ENCODE assay signal across 2 cellular contexts in the genomic region with DNA sequence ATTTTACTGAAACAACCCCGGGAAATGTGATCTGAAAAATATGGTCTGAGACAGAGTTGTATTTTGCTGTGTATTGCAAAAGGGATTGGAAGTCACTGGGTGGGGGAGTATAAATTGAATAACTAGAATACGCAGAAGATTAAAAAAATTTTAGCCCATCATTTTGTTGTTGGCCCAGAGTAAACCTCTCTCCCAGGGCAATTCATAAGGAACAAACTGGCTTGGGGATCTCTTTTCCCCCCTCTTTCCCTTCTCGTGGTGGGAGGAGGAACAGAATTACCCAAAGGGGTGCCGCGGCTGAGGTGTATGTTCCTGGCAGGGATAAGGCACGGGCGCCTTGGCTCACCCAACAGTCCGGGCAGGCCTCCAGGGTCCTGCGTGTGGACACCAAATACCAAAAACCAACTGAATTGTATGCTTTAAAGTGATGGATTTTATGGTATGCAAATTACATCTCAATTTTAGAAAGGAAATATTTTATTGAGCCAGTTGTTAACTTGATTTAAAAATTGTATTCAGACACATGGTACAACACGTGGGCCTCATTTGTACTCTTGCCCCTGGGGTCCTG.
TF ChIP-seq lines count a peak whose summit lies in the region.

No MANE protein-coding gene starts in this region.

TF ChIP-seq in HCT116, 20 proteins besides CTCF, POLR2A, EP300 and RAD21 (continued from another document):
- TF ChIP-seq ZBTB33 (IDR thresholded peaks at IDR 0.05; ENCODE audit: extremely low read depth, insufficient replicate concordance, low read length) (no peak), POLR2AphosphoS5 (IDR thresholded peaks at IDR 0.05; ENCODE audit: low read depth, low read length) (no peak), SP1 (IDR thresholded peaks at IDR 0.05; ENCODE audit: low read depth) (no peak), YY1 (IDR thresholded peaks at IDR 0.05; ENCODE audit: extremely low read depth, insufficient replicate concordance, low read depth, low read length) (no peak), CBX3 (IDR thresholded peaks at IDR 0.05; ENCODE audit: low read depth) (no peak), ZFX (IDR thresholded peaks at IDR 0.05) (no peak), ZNF274 (IDR thresholded peaks at IDR 0.05; ENCODE audit: low read depth, low read length) (no peak), TCF7L2 (IDR thresholded peaks at IDR 0.05; ENCODE audit: borderline replicate concordance, extremely low read depth, insufficient read depth, insufficient read length) (no peak), EZH2 (IDR thresholded peaks at IDR 0.05) (no peak), CEBPB (IDR thresholded peaks at IDR 0.05; ENCODE audit: low read depth) (no peak), REST (IDR thresholded peaks at IDR 0.05; ENCODE audit: low read depth) (no peak), EGR1 (IDR thresholded peaks at IDR 0.05; ENCODE audit: low read depth) (no peak), EZH2phosphoT487 (IDR thresholded peaks at IDR 0.05; ENCODE audit: borderline replicate concordance) (no peak), SRF (IDR thresholded peaks at IDR 0.05; ENCODE audit: low read depth) (no peak), FOSL1 (IDR thresholded peaks at IDR 0.05; ENCODE audit: low read depth) (no peak), SIN3A (IDR thresholded peaks at IDR 0.05; ENCODE audit: low read depth) (no peak)
- TF ChIP-seq, protein P1, sequence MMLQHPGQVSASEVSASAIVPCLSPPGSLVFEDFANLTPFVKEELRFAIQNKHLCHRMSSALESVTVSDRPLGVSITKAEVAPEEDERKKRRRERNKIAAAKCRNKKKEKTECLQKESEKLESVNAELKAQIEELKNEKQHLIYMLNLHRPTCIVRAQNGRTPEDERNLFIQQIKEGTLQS (IDR thresholded peaks at IDR 0.05) = no peak
- TF ChIP-seq, protein P2, sequence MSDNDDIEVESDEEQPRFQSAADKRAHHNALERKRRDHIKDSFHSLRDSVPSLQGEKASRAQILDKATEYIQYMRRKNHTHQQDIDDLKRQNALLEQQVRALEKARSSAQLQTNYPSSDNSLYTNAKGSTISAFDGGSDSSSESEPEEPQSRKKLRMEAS (IDR thresholded peaks at IDR 0.05) = no peak

TF ChIP-seq in neural cell, 6 proteins besides CTCF, POLR2A, EP300 and RAD21:
- TF ChIP-seq REST (IDR thresholded peaks at IDR 0.05; ENCODE audit: borderline replicate concordance) = no peak
- no peak for TF ChIP-seq EZH2 (IDR thresholded peaks at IDR 0.05; ENCODE audit: borderline replicate concordance, insufficient read depth, low read length, poor library complexity, severe bottlenecking)
- TF ChIP-seq POLR2AphosphoS5 (IDR thresholded peaks at IDR 0.05) = no peak
- TF ChIP-seq TAF1 (IDR thresholded peaks at IDR 0.05; ENCODE audit: low read depth) = no peak
- no peak for TF ChIP-seq SMC3 (conservative IDR thresholded peaks at IDR 0.05; ENCODE audit: poor library complexity)
- no peak for TF ChIP-seq MXI1 (conservative IDR thresholded peaks at IDR 0.05; ENCODE audit: poor library complexity, severe bottlenecking)
